Comparison of ENCODE assay signal across 33 cellular contexts in the genomic region with DNA sequence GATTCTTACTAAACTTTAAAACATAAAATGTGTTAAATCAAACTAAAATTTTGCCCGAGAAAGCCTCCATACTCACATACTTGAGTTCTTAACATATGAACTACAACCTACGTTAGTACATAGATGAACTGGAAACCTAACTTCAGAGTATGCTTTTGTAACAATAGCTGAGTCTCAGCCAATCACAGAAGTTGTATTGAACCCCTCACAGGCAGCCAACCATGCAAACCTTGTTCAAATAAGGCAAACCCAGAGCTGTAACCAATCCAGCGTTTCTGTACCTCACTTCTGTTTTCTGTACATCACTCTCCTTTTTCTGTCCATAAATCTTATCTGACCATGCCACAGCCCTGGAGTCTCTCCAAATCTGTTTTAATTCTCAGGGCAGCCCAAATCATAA.
"Had no signal": no experiment of that assay in that cellular context is flagged by ENCODE, and none has a peak within 500 bp of the region (broad histone marks: within the 10 kb centered on the region; RNA-seq: fewer than 3 reads in every experiment).

No MANE protein-coding gene starts in this region.

- ATAC-seq: activated CD8-positive, alpha-beta T cell treated with anti-CD3 and anti-CD28 coated beads for 36 hours; activated T-cell treated with anti-CD3 and anti-CD28 coated beads, Interleukin-2, amount 50 U/mL, for 72 hours; activated T-helper 17 cell treated with anti-CD3 and anti-CD28 coated beads, Interleukin-2, amount 50 U/mL, for 72 hours had no signal

- H3K27ac ChIP-seq: ascending aorta, cardiac muscle cell, KMS-11, VCaP had no signal

- H3K9ac ChIP-seq: KMS-11 had no signal

- H3K36me3 ChIP-seq: ascending aorta, cardiac muscle cell had no signal

- H3K27me3 ChIP-seq: ascending aorta, cardiac muscle cell had no signal

- H3K4me2 ChIP-seq: KMS-11 had no signal

- H3K4me3 Mint-ChIP-seq: activated CD4-positive, alpha-beta T cell treated with anti-CD3 and anti-CD28 coated beads, Interleukin-2, amount 10 ng/mL, durations not matched to agents 24 days and 14 days; activated CD8-positive, alpha-beta T cell treated with anti-CD3 and anti-CD28 coated beads for 36 hours; activated naive CD8-positive, alpha-beta T cell treated with anti-CD3 and anti-CD28 coated beads for 36 hours; activated T-cell treated with anti-CD3 and anti-CD28 coated beads, Interleukin-2, amount 50 U/mL, for 72 hours; activated T-helper 17 cell treated with anti-CD3 and anti-CD28 coated beads, Interleukin-2, amount 50 U/mL, for 72 hours; central memory CD8-positive, alpha-beta T cell had no signal

- H3K36me3 Mint-ChIP-seq: activated naive CD8-positive, alpha-beta T cell treated with anti-CD3 and anti-CD28 coated beads for 36 hours had no signal

- H3K4me3 ChIP-seq: ascending aorta, cardiac muscle cell had no signal

- H3K27me3 Mint-ChIP-seq: central memory CD8-positive, alpha-beta T cell had no signal

- H3K4me1 Mint-ChIP-seq: activated naive CD8-positive, alpha-beta T cell treated with anti-CD3 and anti-CD28 coated beads for 36 hours; activated T-helper 17 cell treated with anti-CD3 and anti-CD28 coated beads, Interleukin-2, amount 50 U/mL, for 72 hours; central memory CD8-positive, alpha-beta T cell had no signal

- H3K9me3 Mint-ChIP-seq: activated CD4-positive, alpha-beta T cell treated with anti-CD3 and anti-CD28 coated beads, Interleukin-2, amount 10 ng/mL, durations not matched to agents 24 days and 14 days; activated CD8-positive, alpha-beta T cell treated with anti-CD3 and anti-CD28 coated beads for 36 hours; activated naive CD8-positive, alpha-beta T cell treated with anti-CD3 and anti-CD28 coated beads for 36 hours; activated T-helper 17 cell treated with anti-CD3 and anti-CD28 coated beads, Interleukin-2, amount 50 U/mL, for 72 hours; central memory CD8-positive, alpha-beta T cell had no signal

- H3K27ac Mint-ChIP-seq: activated CD4-positive, alpha-beta T cell treated with anti-CD3 and anti-CD28 coated beads, Interleukin-2, amount 10 ng/mL, durations not matched to agents 24 days and 14 days; activated CD8-positive, alpha-beta T cell treated with anti-CD3 and anti-CD28 coated beads for 36 hours; activated naive CD8-positive, alpha-beta T cell treated with anti-CD3 and anti-CD28 coated beads for 36 hours; activated T-cell treated with anti-CD3 and anti-CD28 coated beads, Interleukin-2, amount 50 U/mL, for 72 hours; activated T-helper 17 cell treated with anti-CD3 and anti-CD28 coated beads, Interleukin-2, amount 50 U/mL, for 72 hours had no signal

- H3K4me1 ChIP-seq: ascending aorta had no signal

- H3K9me3 ChIP-seq: ascending aorta had no signal

- DNase-seq: activated CD4-positive, alpha-beta T cell treated with anti-CD3 and anti-CD28 coated beads, Interleukin-2, amount 10 ng/mL, durations not matched to agents 24 days and 14 days; activated CD4-positive, alpha-beta T cell treated with anti-CD3 and anti-CD28 coated beads, Interleukin-2, amount 50 U/mL, for 4 hours; activated CD4-positive, CD25-positive, alpha-beta regulatory T cell; activated CD8-positive, alpha-beta T cell treated with anti-CD3 and anti-CD28 coated beads for 36 hours; activated effector memory CD4-positive, alpha-beta T cell treated with anti-CD3 and anti-CD28 coated beads, Interleukin-2, amount 50 U/mL, for 16 hours; activated naive CD4-positive, alpha-beta T cell; activated naive CD4-positive, alpha-beta T cell treated with anti-CD3 and anti-CD28 coated beads, Interleukin-2, amount 50 U/mL, for 16 hours; activated naive CD8-positive, alpha-beta T cell treated with anti-CD3 and anti-CD28 coated beads for 36 hours; activated T-cell treated with anti-CD3 and anti-CD28 coated beads, Interleukin-2, amount 50 U/mL, for 1 hour; activated T-cell treated with anti-CD3 and anti-CD28 coated beads, Interleukin-2, amount 50 U/mL, for 72 hours; amygdala; NCI-H1092 treated with DMSO at 0.1 percent for 48 hours; NCI-H1417; NCI-H146; NCI-H187; NCI-H2029 treated with DMSO at 0.1 percent for 48 hours; NCI-H2171 treated with DMSO at 0.1 percent for 48 hours; NCI-H2227 treated with DMSO at 0.1 percent for 48 hours; NCI-H446; NCI-H510A treated with DMSO at 0.1 percent for 48 hours; NCI-H748 treated with DMSO at 0.1 percent for 48 hours; NK-92 treated with Interleukin-12 subunit alpha and Interleukin-12 subunit beta, amount 100 ng/mL, for 24 hours; Right ventricle myocardium superior; SW 1271; T-helper 1 cell; T-helper 2 cell; T-helper 9 cell had no signal
